ENCODE assay signal across 25 cellular contexts in genomic region chr4:113101669-113102068, GRCh38. TPM values are rescaled to one million over a fixed set of nuclear protein-coding genes. Genes with fewer than 3 reads are reported as not detected.
A peak's percentile ranks its signal among the peaks of the same experiment; 100 is the strongest.
DNase-seq lines count a peak whose midpoint lies in the region; ATAC-seq and TF ChIP-seq lines count a peak whose summit lies in the region.
"Had no signal": no experiment of that assay in that cellular context is flagged by ENCODE, and none has a peak within 500 bp of the region (broad histone marks: within the 10 kb centered on the region; RNA-seq: fewer than 3 reads in every experiment).

No MANE protein-coding gene starts in this region.

- no peak overlapping the region for H3K27ac ChIP-seq in A673 (ENCODE audit: low read depth, low read length, poor library complexity, severe bottlenecking)
- H3K27ac ChIP-seq: dorsolateral prefrontal cortex, neural progenitor cell, prostate gland, skin epidermis, tibial artery had no signal

- no peaks in the 10 kb centered on the region for H3K9me3 ChIP-seq in A673 (ENCODE audit: low read depth, low read length, poor library complexity, severe bottlenecking)
- H3K9me3 ChIP-seq: prostate gland, tibial artery had no signal

- intact Hi-C loops in A673 (cut with micrococcal nuclease; ENCODE audit: unreplicated experiment), result loop anchor here (10.0 kb wide), 1 partner anchor 1273 kb away; no protein-coding TSS in a partner anchor

- H3K4me3 ChIP-seq in BJ (ENCODE audit: low read depth, low read length) (no peak overlapping the region), A673 (ENCODE audit: low read depth, low read length, poor library complexity, severe bottlenecking) (no peak overlapping the region)
- H3K4me3 ChIP-seq: dorsolateral prefrontal cortex, neural progenitor cell, prostate gland, skin epidermis, tibial artery had no signal

- H3K36me3 ChIP-seq in BJ (ENCODE audit: control insufficient read depth, insufficient read depth, low read length) (no peaks in the 10 kb centered on the region), A673 (ENCODE audit: insufficient read depth, low read length, poor library complexity, severe bottlenecking) (no peaks in the 10 kb centered on the region)
- H3K36me3 ChIP-seq: prostate gland, tibial artery had no signal

- H3K4me1 ChIP-seq in A673 (ENCODE audit: insufficient read depth, low read length, poor library complexity, severe bottlenecking), result no peaks in the 10 kb centered on the region
- H3K4me1 ChIP-seq: prostate gland, tibial artery had no signal

- POLR2A ChIA-PET in BJ (lab: Charles Lee) (no interaction called here), A673 (lab: Charles Lee; ENCODE audit: low non-redundant PET) (no interaction called here)

- ATAC-seq in GM18909 (IDR thresholded peaks at IDR 0.05; ENCODE audit: poor library complexity, unreplicated experiment), result no peak
- ATAC-seq: activated naive CD8-positive, alpha-beta T cell treated with anti-CD3 and anti-CD28 coated beads, Interleukin-2, amount 50 U/mL, for 24 hours; left ventricle myocardium superior; stimulated activated naive CD8-positive, alpha-beta T cell treated with anti-CD3 and anti-CD28 coated beads, Interleukin-15, Interleukin-2, amounts not matched to agents 100 U/mL and 50 U/mL, for 24 hours; WTC11 had no signal

- TF ChIP-seq CTCF in BJ (IDR thresholded peaks at IDR 0.05; ENCODE audit: insufficient read depth, low read depth, low read length) (no peak), A673 (conservative IDR thresholded peaks at IDR 0.05; ENCODE audit: low read depth, low read length) (no peak)

- CTCF ChIA-PET in BJ (lab: Yijun Ruan, JAX), result no interaction called here
- CTCF ChIA-PET in A673 (lab: Charles Lee), result no interaction called here

- BruUV-seq in A673 (replicated peaks; lab: Mats Ljungman, UMichigan), result no TSS peak

- H3K27me3 ChIP-seq in BJ (ENCODE audit: control insufficient read depth, insufficient read depth, low read length) (no peaks in the 10 kb centered on the region), A673 (replicated peaks; ENCODE audit: insufficient read depth, low read depth, low read length, poor library complexity) (no peaks in the 10 kb centered on the region)
- H3K27me3 ChIP-seq: dorsolateral prefrontal cortex, neural progenitor cell, tibial artery had no signal

- DNase-seq in BJ (ENCODE audit: low read depth) (peak; percentile 14), NCI-H226 (peak; percentile 21), dedifferentiated amniotic fluid mesenchymal stem cell (ENCODE audit: extremely low spot score) (peak; percentile 17), kidney glomerular epithelial cell (lab: John Stamatoyannopoulos, UW) (peak; percentile 25), A673 (ENCODE audit: low spot score) (no peak), NCI-H2227 (lab: John Stamatoyannopoulos, UW; ENCODE audit: unreplicated experiment) (no peak), SIG-M5 treated with dmso at 0.1 percent for 504 hours (lab: John Stamatoyannopoulos, UW; ENCODE audit: unreplicated experiment) (no peak)
- DNase-seq: activated CD4-positive, alpha-beta T cell treated with anti-CD3 and anti-CD28 coated beads, Interleukin-2, amount 50 U/mL, for 4 hours; activated effector memory CD4-positive, alpha-beta T cell treated with Interleukin-2 at 50 U/mL for 16 hours; activated naive CD8-positive, alpha-beta T cell treated with anti-CD3 and anti-CD28 coated beads, Interleukin-2, amount 50 U/mL, for 24 hours; AML-193; caudate nucleus; dorsolateral prefrontal cortex; left ventricle myocardium superior; NCI-H1436; stimulated activated CD4-positive, alpha-beta T cell treated with anti-CD3 and anti-CD28 coated beads, Interleukin-2, amount 100 ng/mL, for 24 hours; stimulated activated naive CD8-positive, alpha-beta T cell treated with anti-CD3 and anti-CD28 coated beads, Interleukin-15, Interleukin-2, amounts not matched to agents 100 U/mL and 50 U/mL, for 24 hours; T-helper 2 cell; tibial artery had no signal

RNA-seq across cellular contexts. Expression of gene ANK2, which starts 52.2 kb away (rescaled TPM):
- 2.3 and 3.2 TPM in 2 replicates for polyA plus RNA-seq in BJ (2011; rRNA removed)
- 9.7 and 10.3 TPM in 2 replicates for polyA minus RNA-seq in BJ (2011; rRNA and poly(A)+ RNA removed)
- total RNA-seq in A673 (2021), result 11.8 and 12.7 TPM in 2 replicates
- polyA plus RNA-seq: IgD-negative memory B cell had no signal

Comparison
In these comparisons a context has a peak if more than half of its experiments do, and no peak if none do; other contexts are left out.
1. DNase-seq: peak in BJ (single experiment), NCI-H226 (single experiment), dedifferentiated amniotic fluid mesenchymal stem cell (single experiment) and kidney glomerular epithelial cell (single experiment); none in A673 (single experiment), NCI-H2227 (single experiment) and SIG-M5 treated with dmso at 0.1 percent for 504 hours (single experiment).